Comparison of ENCODE assay signal across 12 cellular contexts in genomic region chr6:82227770-82228169, GRCh38. TPM values are rescaled to one million over a fixed set of nuclear protein-coding genes. Genes with fewer than 3 reads are reported as not detected.
DNase-seq lines count a peak whose midpoint lies in the region; ATAC-seq and TF ChIP-seq lines count a peak whose summit lies in the region.
"Had no signal": no experiment of that assay in that cellular context is flagged by ENCODE, and none has a peak within 500 bp of the region (broad histone marks: within the 10 kb centered on the region; RNA-seq: fewer than 3 reads in every experiment).

No MANE protein-coding gene starts in this region.

- H3K36me3 Mint-ChIP-seq in type B pancreatic cell, result peaks cover 34% of the 10 kb centered on the region
- H3K36me3 Mint-ChIP-seq in CD4-positive, alpha-beta memory T cell, result peaks cover 36 to 58% of the 10 kb centered on the region in 2 donors

- H3K27me3 ChIP-seq in left lung, result no peaks in the 10 kb centered on the region
- H3K27me3 ChIP-seq in CD4-positive, alpha-beta memory T cell (ENCODE audit: insufficient read depth, low read length), result no peaks in the 10 kb centered on the region

- DNase-seq in GM20000 (ENCODE audit: low spot score) (peak; percentile 23), SK-N-MC (ENCODE audit: low read depth, low spot score) (no peak), left lung (no peak), type B pancreatic cell (ENCODE audit: extremely low spot score, unreplicated experiment) (no peak), RKO (ENCODE audit: low spot score) (no peak)
- no peak for DNase-seq in CD4-positive, alpha-beta memory T cell
- DNase-seq: cerebellar nuclear complex; NCI-H1417 treated with DMSO at 0.1 percent for 48 hours; RPMI8226; stimulated activated naive CD4-positive, alpha-beta T cell had no signal

- no peak overlapping the region for H3K27ac Mint-ChIP-seq in type B pancreatic cell
- peak overlapping the region in 3 of 7 donors; percentile 38 to 81 (median 76) for H3K27ac Mint-ChIP-seq in CD4-positive, alpha-beta memory T cell

- H3K9me3 ChIP-seq in SK-N-MC (ENCODE audit: low read depth, low read length) (no peaks in the 10 kb centered on the region), left lung (no peaks in the 10 kb centered on the region)
- H3K9me3 ChIP-seq in CD4-positive, alpha-beta memory T cell (ENCODE audit: control insufficient read depth in 1 of 2, low read length in 2 of 2), result no peaks in the 10 kb centered on the region

- intact Hi-C loops in left lung (cut with DNase I), result no loop called here
- intact Hi-C loops in CD4-positive, alpha-beta memory T cell (cut with micrococcal nuclease), result no loop called here

- H3K27ac ChIP-seq in SK-N-MC, result peak overlapping the region; percentile 61; the same call in 1 of the 2 replicates
- H3K27ac ChIP-seq in left lung, result no peak overlapping the region
- no peak overlapping the region for H3K27ac ChIP-seq in CD4-positive, alpha-beta memory T cell (ENCODE audit: low read depth, low read length)

- ATAC-seq in GM18508 (IDR thresholded peaks at IDR 0.05; ENCODE audit: insufficient read depth, unreplicated experiment) (peak; percentile 54), HG03064 (IDR thresholded peaks at IDR 0.05; ENCODE audit: low read depth, unreplicated experiment) (peak; percentile 88), left lung (no peak)

- no peak overlapping the region for H3K4me3 Mint-ChIP-seq in type B pancreatic cell
- no peak overlapping the region for H3K4me3 Mint-ChIP-seq in CD4-positive, alpha-beta memory T cell

- H3K9ac ChIP-seq in SK-N-MC (ENCODE audit: insufficient read length), result no peak overlapping the region

- H3K36me3 ChIP-seq in SK-N-MC (ENCODE audit: insufficient read depth, low read length), result peaks cover 76% of the 10 kb centered on the region
- peaks cover 0 to 79% of the 10 kb centered on the region in 2 donors for H3K36me3 ChIP-seq in left lung
- H3K36me3 ChIP-seq in CD4-positive, alpha-beta memory T cell (ENCODE audit: insufficient read depth, low read length), result peaks cover 29% of the 10 kb centered on the region

- no peak for TF ChIP-seq CTCF in GM20000 (IDR thresholded peaks at IDR 0.05; ENCODE audit: extremely low read depth, missing control alignments)
- no peak for TF ChIP-seq CTCF in left lung (IDR thresholded peaks at IDR 0.05)
- no peak for TF ChIP-seq CTCF in type B pancreatic cell (conservative IDR thresholded peaks at IDR 0.05)

- no peaks in the 10 kb centered on the region for H3K4me1 Mint-ChIP-seq in type B pancreatic cell (ENCODE audit: unreplicated experiment)
- H3K4me1 Mint-ChIP-seq in CD4-positive, alpha-beta memory T cell, result peaks cover 12 to 19% (median 17%) of the 10 kb centered on the region in 4 donors

- POLR2A ChIA-PET in CD4-positive, alpha-beta memory T cell (lab: Charles Lee; ENCODE audit: partially characterized antibody), result no interaction called here

- H3K4me3 ChIP-seq in SK-N-MC (no peak overlapping the region), left lung (no peak overlapping the region)
- no peak overlapping the region for H3K4me3 ChIP-seq in CD4-positive, alpha-beta memory T cell (ENCODE audit: low read length in 2 of 2)

- H3K27me3 Mint-ChIP-seq in type B pancreatic cell, result no peaks in the 10 kb centered on the region
- H3K27me3 Mint-ChIP-seq in CD4-positive, alpha-beta memory T cell, result no peaks in the 10 kb centered on the region

- H3K9me3 Mint-ChIP-seq in type B pancreatic cell, result no peaks in the 10 kb centered on the region
- H3K9me3 Mint-ChIP-seq in CD4-positive, alpha-beta memory T cell, result no peaks in the 10 kb centered on the region

- H3K4me1 ChIP-seq in left lung, result no peaks in the 10 kb centered on the region
- H3K4me1 ChIP-seq in CD4-positive, alpha-beta memory T cell (ENCODE audit: insufficient read depth, low read length), result peaks cover 6% of the 10 kb centered on the region

- CTCF ChIA-PET in CD4-positive, alpha-beta memory T cell (lab: Charles Lee; ENCODE audit: partially characterized antibody), result interaction anchor here (1.2 to 1.6 kb wide), 2 partner anchors 16 to 838 kb away, joined by 3 to 4 read pairs; partner anchors contain the start of gene UBE3D

RNA-seq across cellular contexts. Expression of gene IBTK, which starts 19.8 kb away (rescaled TPM):
- 10 to 100 TPM; 34.9 to 45.4 TPM for total RNA-seq in left lung
- 30.6 and 43.1 TPM in 2 replicates for total RNA-seq in type B pancreatic cell (ENCODE audit: low replicate concordance)
- 10 to 100 TPM; 28.9 to 29.5 TPM for total RNA-seq in CD4-positive, alpha-beta memory T cell
- polyA plus RNA-seq in CD4-positive, alpha-beta memory T cell, result 10 to 100 TPM; 16.4 to 18.8 TPM
